ENCODE assay signal across 31 cellular contexts in genomic region chr15:35998637-35999036, GRCh38.
"Had no signal": no experiment of that assay in that cellular context is flagged by ENCODE, and none has a peak within 500 bp of the region (broad histone marks: within the 10 kb centered on the region; RNA-seq: fewer than 3 reads in every experiment).

No MANE protein-coding gene starts in this region.

- H3K9me3 Mint-ChIP-seq: neural crest cell; stimulated activated naive CD8-positive, alpha-beta T cell treated with anti-CD3 and anti-CD28 coated beads, Interleukin-15, amount 100 ng/mL, for 72 hours had no signal

- ATAC-seq: naive thymus-derived CD4-positive, alpha-beta T cell; natural killer cell; psoas muscle; right cardiac atrium; right lobe of liver; stimulated activated memory B cell treated with anti-CD40 and anti-IgM and Interleukin-4, amounts not matched to agents 10 μg/mL and 1 μg/mL and 100 μg/mL, for 72 hours; stimulated activated naive CD8-positive, alpha-beta T cell treated with anti-CD3 and anti-CD28 coated beads, Interleukin-15, amount 100 ng/mL, for 72 hours; stimulated activated naive CD8-positive, alpha-beta T cell treated with anti-CD3 and anti-CD28 coated beads, Interleukin-15, Interleukin-2, amounts not matched to agents 100 U/mL and 50 U/mL, for 24 hours had no signal

- H3K27ac Mint-ChIP-seq: naive thymus-derived CD4-positive, alpha-beta T cell; natural killer cell; nephron progenitor cell; progenitor cell of endocrine pancreas; stimulated activated memory B cell treated with anti-CD40 and anti-IgM and Interleukin-4, amounts not matched to agents 10 μg/mL and 1 μg/mL and 100 μg/mL, for 72 hours; stimulated activated naive CD8-positive, alpha-beta T cell treated with anti-CD3 and anti-CD28 coated beads, Interleukin-15, amount 100 ng/mL, for 72 hours had no signal

- H2AFZ ChIP-seq: parathyroid adenoma had no signal

- H3K9ac ChIP-seq: parathyroid adenoma had no signal

- H3K27ac ChIP-seq: ovary, parathyroid adenoma, psoas muscle, right lobe of liver, sigmoid colon, spleen, thoracic aorta, thyroid gland, tibial nerve, upper lobe of left lung, vagina had no signal

- H3K9me3 ChIP-seq: ovary, psoas muscle, right lobe of liver, sigmoid colon, thoracic aorta, thyroid gland, tibial nerve, upper lobe of left lung, vagina had no signal

- H3K4me1 ChIP-seq: parathyroid adenoma, psoas muscle, right lobe of liver, sigmoid colon, spleen, thyroid gland, tibial nerve, upper lobe of left lung, vagina had no signal

- DNase-seq: naive thymus-derived CD4-positive, alpha-beta T cell; natural killer cell; nephron progenitor cell; occipital lobe; ovary; posterior cingulate gyrus; psoas muscle; right cardiac atrium; right lobe of liver; sigmoid colon; small intestine; spleen; stimulated activated CD4-positive, alpha-beta T cell treated with anti-CD3 and anti-CD28 coated beads, Interleukin-12 subunit alpha, Interleukin-12 subunit beta, amount 100 ng/mL, for 4 hours; stimulated activated CD4-positive, alpha-beta T cell treated with anti-CD3 and anti-CD28 coated beads, Interleukin-1b, Interleukin-23, amount 100 ng/mL, for 48 hours; stimulated activated CD4-positive, alpha-beta T cell treated with anti-CD3 and anti-CD28 coated beads, Interleukin-4, amount 100 ng/mL, for 1 hour; stimulated activated CD4-positive, alpha-beta T cell treated with anti-CD3 and anti-CD28 coated beads, Interleukin-4, amount 100 ng/mL, for 4 hours; stimulated activated CD8-positive, alpha-beta memory T cell treated with anti-CD3 and anti-CD28 coated beads, Interleukin-4, amount 100 ng/mL, for 48 hours; stimulated activated naive CD4-positive, alpha-beta T cell; stimulated activated naive CD8-positive, alpha-beta T cell treated with anti-CD3 and anti-CD28 coated beads, Interleukin-15, amount 100 ng/mL, for 72 hours; stimulated activated naive CD8-positive, alpha-beta T cell treated with anti-CD3 and anti-CD28 coated beads, Interleukin-15, Interleukin-2, amounts not matched to agents 100 U/mL and 50 U/mL, for 24 hours; substantia nigra; thyroid gland; trophoblast cell; upper lobe of left lung had no signal

- H3K4me3 Mint-ChIP-seq: naive thymus-derived CD4-positive, alpha-beta T cell; natural killer cell; nephron progenitor cell; neural crest cell; stimulated activated memory B cell treated with anti-CD40 and anti-IgM and Interleukin-4, amounts not matched to agents 10 μg/mL and 1 μg/mL and 100 μg/mL, for 72 hours; stimulated activated naive CD8-positive, alpha-beta T cell treated with anti-CD3 and anti-CD28 coated beads, Interleukin-15, amount 100 ng/mL, for 72 hours had no signal

- H3K36me3 Mint-ChIP-seq: naive thymus-derived CD4-positive, alpha-beta T cell; natural killer cell; stimulated activated memory B cell treated with anti-CD40 and anti-IgM and Interleukin-4, amounts not matched to agents 10 μg/mL and 1 μg/mL and 100 μg/mL, for 72 hours had no signal

- H3K4me3 ChIP-seq: ovary, psoas muscle, right lobe of liver, sigmoid colon, spleen, thoracic aorta, thyroid gland, tibial nerve, upper lobe of left lung, vagina had no signal

- H3K4me1 Mint-ChIP-seq: naive thymus-derived CD4-positive, alpha-beta T cell; natural killer cell; neural crest cell; stimulated activated memory B cell treated with anti-CD40 and anti-IgM and Interleukin-4, amounts not matched to agents 10 μg/mL and 1 μg/mL and 100 μg/mL, for 72 hours; stimulated activated naive CD8-positive, alpha-beta T cell treated with anti-CD3 and anti-CD28 coated beads, Interleukin-15, amount 100 ng/mL, for 72 hours had no signal

- H3K36me3 ChIP-seq: ovary, right lobe of liver, sigmoid colon, spleen, thoracic aorta, thyroid gland, tibial nerve, upper lobe of left lung, vagina had no signal

- H3K79me2 ChIP-seq: parathyroid adenoma had no signal

- H3K27me3 ChIP-seq: ovary, right lobe of liver, sigmoid colon, spleen, thyroid gland, tibial nerve, upper lobe of left lung, vagina had no signal

- H3K27me3 Mint-ChIP-seq: progenitor cell of endocrine pancreas; stimulated activated memory B cell treated with anti-CD40 and anti-IgM and Interleukin-4, amounts not matched to agents 10 μg/mL and 1 μg/mL and 100 μg/mL, for 72 hours; stimulated activated naive CD8-positive, alpha-beta T cell treated with anti-CD3 and anti-CD28 coated beads, Interleukin-15, amount 100 ng/mL, for 72 hours had no signal
